13 cellular contexts compared by ENCODE assay signal in genomic region chr1:173503391-173503790, GRCh38. TPM values are rescaled to one million over a fixed set of nuclear protein-coding genes. Genes with fewer than 3 reads are reported as not detected.
A peak's percentile ranks its signal among the peaks of the same experiment; 100 is the strongest.
DNase-seq lines count a peak whose midpoint lies in the region; ATAC-seq and TF ChIP-seq lines count a peak whose summit lies in the region.
"Had no signal": no experiment of that assay in that cellular context is flagged by ENCODE, and none has a peak within 500 bp of the region (broad histone marks: within the 10 kb centered on the region; RNA-seq: fewer than 3 reads in every experiment).

No MANE protein-coding gene starts in this region.

- CTCF ChIA-PET in A673 (lab: Charles Lee) = no interaction called here

- H3K9me3 ChIP-seq in A673 (ENCODE audit: low read depth, low read length, poor library complexity, severe bottlenecking) (no peaks in the 10 kb centered on the region), stomach (no peaks in the 10 kb centered on the region)

- TF ChIP-seq EP300 in stomach (IDR thresholded peaks at IDR 0.05) = no peak

- H3K36me3 ChIP-seq in A673 (ENCODE audit: insufficient read depth, low read length, poor library complexity, severe bottlenecking) = no peaks in the 10 kb centered on the region
- no peaks in the 10 kb centered on the region for H3K36me3 ChIP-seq in stomach
- H3K36me3 ChIP-seq: BLaER1 treated with 17β-estradiol and CSF1 and Interleukin-3, amounts not matched to agents 10 nM and 100 nM had no signal

- H3K4me3 ChIP-seq in A673 (ENCODE audit: low read depth, low read length, poor library complexity, severe bottlenecking) = no peak overlapping the region
- no peak overlapping the region for H3K4me3 ChIP-seq in stomach
- H3K4me3 ChIP-seq: BLaER1 treated with 17β-estradiol and CSF1 and Interleukin-3, amounts not matched to agents 10 nM and 100 nM had no signal

- 35 to 53% (median 47%) methylated on average over 4 of the region's 4 CpGs for WGBS in stomach, 5 donors

- no TSS peak for BruUV-seq in A673 (replicated peaks; lab: Mats Ljungman, UMichigan)

- no peak for ATAC-seq in GM19455 (IDR thresholded peaks at IDR 0.05; ENCODE audit: unreplicated experiment)

- TF ChIP-seq POLR2A in stomach (IDR thresholded peaks at IDR 0.05) = no peak

- DNase-seq in A673 (ENCODE audit: low spot score) = peak; percentile 35
- DNase-seq in GM04504 (ENCODE audit: low read depth) = peak; percentile 19
- peak; percentile 37 for DNase-seq in NCI-H82 treated with DMSO at 0.1 percent for 48 hours (lab: John Stamatoyannopoulos, UW; ENCODE audit: unreplicated experiment)
- DNase-seq in fibroblast of gingiva (ENCODE audit: low read depth) = peak; percentile 74
- DNase-seq in T1000 (lab: John Stamatoyannopoulos, UW) = no peak
- DNase-seq in germinal center (ENCODE audit: low spot score) = no peak
- DNase-seq in stomach = no peak
- DNase-seq: activated CD4-positive, alpha-beta T cell treated with anti-CD3 and anti-CD28 coated beads, Interleukin-2, amount 10 ng/mL, durations not matched to agents 24 days and 14 days; midbrain; NCI-H526; SW 1271 had no signal

- H3K27ac ChIP-seq in A673 (ENCODE audit: low read depth, low read length, poor library complexity, severe bottlenecking) (no peak overlapping the region), stomach (no peak overlapping the region)
- H3K27ac ChIP-seq: BLaER1 treated with 17β-estradiol and CSF1 and Interleukin-3, amounts not matched to agents 10 nM and 100 nM had no signal

- POLR2A ChIA-PET in A673 (lab: Charles Lee; ENCODE audit: low non-redundant PET) = no interaction called here

- TF ChIP-seq CTCF in A673 (conservative IDR thresholded peaks at IDR 0.05; ENCODE audit: low read depth, low read length) (no peak), stomach (IDR thresholded peaks at IDR 0.05) (no peak)

- intact Hi-C loops in A673 (cut with micrococcal nuclease; ENCODE audit: unreplicated experiment) = no loop called here
- intact Hi-C loops in stomach (cut with DNase I; ENCODE audit: low total_unique reads) = no loop called here

- H3K27me3 ChIP-seq in A673 (replicated peaks; ENCODE audit: insufficient read depth, low read depth, low read length, poor library complexity) (no peaks in the 10 kb centered on the region), stomach (no peaks in the 10 kb centered on the region)
- H3K27me3 ChIP-seq: BLaER1 treated with 17β-estradiol and CSF1 and Interleukin-3, amounts not matched to agents 10 nM and 100 nM had no signal

- H3K4me1 ChIP-seq in A673 (ENCODE audit: insufficient read depth, low read length, poor library complexity, severe bottlenecking) (peaks cover 18% of the 10 kb centered on the region), stomach (peaks cover 0 to 30% (median 3%) of the 10 kb centered on the region in 4 donors)
- H3K4me1 ChIP-seq: BLaER1 treated with 17β-estradiol and CSF1 and Interleukin-3, amounts not matched to agents 10 nM and 100 nM had no signal

RNA-seq across cellular contexts. Expression of gene PRDX6, which starts 26.3 kb away (rescaled TPM):
- total RNA-seq in A673 (2021) = 270 and 276 TPM in 2 replicates
- total RNA-seq in stomach = 100 to 1,000 TPM in 3 of 5 donors, 10 to 100 TPM in 2; 81.1 to 202 (median 121) TPM
- polyA plus RNA-seq in stomach = 100 to 1,000 TPM; 175 to 385 (median 350) TPM

Comparison
In these comparisons a context has a peak if more than half of its experiments do, and no peak if none do; other contexts are left out.
1. DNase-seq: peak in A673 (single experiment), GM04504 (single experiment), NCI-H82 treated with DMSO at 0.1 percent for 48 hours (single experiment) and fibroblast of gingiva (single experiment); none in T1000 (single experiment), germinal center (single experiment) and stomach (single experiment).